ENCODE assay signal across 9 cellular contexts in genomic region chr17:68437979-68438877, GRCh38. TPM values are rescaled to one million over a fixed set of nuclear protein-coding genes. Genes with fewer than 3 reads are reported as not detected.
DNase-seq lines count a peak whose midpoint lies in the region; ATAC-seq and TF ChIP-seq lines count a peak whose summit lies in the region.
"Had no signal": no experiment of that assay in that cellular context is flagged by ENCODE, and none has a peak within 500 bp of the region (broad histone marks: within the 10 kb centered on the region; RNA-seq: fewer than 3 reads in every experiment).

No MANE protein-coding gene starts in this region.

- no peaks in the 10 kb centered on the region for H3K9me3 ChIP-seq in adipocyte (ENCODE audit: control insufficient read depth, low read length)
- H3K9me3 ChIP-seq in lower lobe of right lung = no peaks in the 10 kb centered on the region
- H3K9me3 ChIP-seq in A673 (ENCODE audit: low read depth, low read length, poor library complexity, severe bottlenecking) = no peaks in the 10 kb centered on the region
- H3K9me3 ChIP-seq: SJSA1 had no signal

- H3K27me3 ChIP-seq in adipocyte (replicated peaks; ENCODE audit: control insufficient read depth, insufficient read depth, low read length) (no peaks in the 10 kb centered on the region), lower lobe of right lung (ENCODE audit: low read depth) (no peaks in the 10 kb centered on the region), A673 (replicated peaks; ENCODE audit: insufficient read depth, low read depth, low read length, poor library complexity) (no peaks in the 10 kb centered on the region)
- H3K27me3 ChIP-seq: SJSA1 had no signal

- intact Hi-C loops in lower lobe of right lung (cut with DNase I) = no loop called here
- intact Hi-C loops in A673 (cut with micrococcal nuclease; ENCODE audit: unreplicated experiment) = loop anchor here (2.0 to 5.0 kb wide), 2 partner anchors 86 to 175 kb away; no protein-coding TSS in a partner anchor

- peak overlapping the region; percentile 33 for H3K9ac ChIP-seq in adipocyte (ENCODE audit: low read length)

- DNase-seq in NOMO-1 treated with DMSO at 0.1 percent for 48 hours (lab: John Stamatoyannopoulos, UW; ENCODE audit: unreplicated experiment) (peak; percentile 31), adipocyte (ENCODE audit: low read depth) (no peak), lower lobe of right lung (peak; percentile 72), retina (no peak), A673 (ENCODE audit: low spot score) (no peak), amniotic stem cell (lab: John Stamatoyannopoulos, UW) (no peak)

- no peak overlapping the region for H3K4me3 ChIP-seq in adipocyte (ENCODE audit: low read length)
- peak overlapping the region; percentile 18 for H3K4me3 ChIP-seq in lower lobe of right lung
- no peak overlapping the region for H3K4me3 ChIP-seq in A673 (ENCODE audit: low read depth, low read length, poor library complexity, severe bottlenecking)
- H3K4me3 ChIP-seq: SJSA1 had no signal

- CTCF ChIA-PET in A673 (lab: Charles Lee) = no interaction called here

- H3K4me1 ChIP-seq in adipocyte (ENCODE audit: control insufficient read depth, insufficient read depth, low read length) = peaks cover 38% of the 10 kb centered on the region
- peaks cover 61% of the 10 kb centered on the region for H3K4me1 ChIP-seq in lower lobe of right lung
- H3K4me1 ChIP-seq in A673 (ENCODE audit: insufficient read depth, low read length, poor library complexity, severe bottlenecking) = no peaks in the 10 kb centered on the region

- POLR2A ChIA-PET in A673 (lab: Charles Lee; ENCODE audit: low non-redundant PET) = no interaction called here

- ATAC-seq in GM18511 (IDR thresholded peaks at IDR 0.05; ENCODE audit: unreplicated experiment) (peak; percentile 67), HG02588 (IDR thresholded peaks at IDR 0.05; ENCODE audit: unreplicated experiment) (peak; percentile 53), lower lobe of right lung (peak; percentile 77 to 78)

- H3K36me3 ChIP-seq in adipocyte (ENCODE audit: control insufficient read depth, insufficient read depth, low read length, severe bottlenecking) (peaks cover 81% of the 10 kb centered on the region), lower lobe of right lung (peaks cover 38% of the 10 kb centered on the region), A673 (ENCODE audit: insufficient read depth, low read length, poor library complexity, severe bottlenecking) (no peaks in the 10 kb centered on the region)

- TF ChIP-seq CTCF in lower lobe of right lung (IDR thresholded peaks at IDR 0.05) (no peak), A673 (conservative IDR thresholded peaks at IDR 0.05; ENCODE audit: low read depth, low read length) (no peak)

- peak overlapping the region; percentile 79 for H3K27ac ChIP-seq in lower lobe of right lung
- H3K27ac ChIP-seq in A673 (ENCODE audit: low read depth, low read length, poor library complexity, severe bottlenecking) = no peak overlapping the region
- H3K27ac ChIP-seq: SJSA1 had no signal

- no TSS peak for BruUV-seq in A673 (replicated peaks; lab: Mats Ljungman, UMichigan)

RNA-seq across cellular contexts. Expression of gene WIPI1, which starts 19.1 kb away (rescaled TPM):
- 37.5 TPM for total RNA-seq in lower lobe of right lung
- 0.43 and 1.2 TPM in 2 replicates for total RNA-seq in A673 (2021)

Comparison
In these comparisons a context has a peak if more than half of its experiments do, and no peak if none do; other contexts are left out.
1. DNase-seq: peak in NOMO-1 treated with DMSO at 0.1 percent for 48 hours (single experiment) and lower lobe of right lung (single experiment); none in adipocyte (single experiment), retina (single experiment), A673 (single experiment) and amniotic stem cell (single experiment).
2. RNA of gene WIPI1, which starts 19.1 kb away (total RNA-seq): 37.5 TPM in lower lobe of right lung (single experiment); 0.43 to 1.2 TPM in A673; every median in the first group is over 10 times any median in the second.
3. Peak in every context shown above with its lines, with median percentiles within 50 percentile points of each other: ATAC-seq.